Comparison of ENCODE assay signal across 8 cellular contexts in genomic region chr2:74573747-74574562, GRCh38. TPM values are rescaled to one million over a fixed set of nuclear protein-coding genes. Genes with fewer than 3 reads are reported as not detected.
DNase-seq lines count a peak whose midpoint lies in the region; ATAC-seq lines count a peak whose summit lies in the region.

No MANE protein-coding gene starts in this region.

- H3K4me2 ChIP-seq in Karpas-422 (ENCODE audit: low read depth, low read length, poor library complexity, severe bottlenecking) = peak overlapping the region; percentile 67

- no peaks in the 10 kb centered on the region for H4K20me1 ChIP-seq in Karpas-422 (ENCODE audit: insufficient read depth, low read depth, low read length)

- H3K4me3 ChIP-seq in Karpas-422 (ENCODE audit: low read length) = peak overlapping the region; percentile 42

- peaks cover 63% of the 10 kb centered on the region for H3K4me1 Mint-ChIP-seq in activated T-helper 2 cell treated with anti-CD3 and anti-CD28 coated beads, Interferon-gamma antibody, Interleukin-2, Interleukin-4, amounts not matched to agents 10 μg/mL and 5 μg/mL and 100 μg/mL, durations not matched to agents 14 hours and 24 hours and 36 hours (ENCODE audit: low read depth)

- no peaks in the 10 kb centered on the region for H3K9me3 Mint-ChIP-seq in activated T-helper 2 cell treated with anti-CD3 and anti-CD28 coated beads, Interferon-gamma antibody, Interleukin-2, Interleukin-4, amounts not matched to agents 10 μg/mL and 5 μg/mL and 100 μg/mL, durations not matched to agents 14 hours and 24 hours and 36 hours

- H3K27ac Mint-ChIP-seq in activated T-helper 2 cell treated with anti-CD3 and anti-CD28 coated beads, Interferon-gamma antibody, Interleukin-2, Interleukin-4, amounts not matched to agents 10 μg/mL and 5 μg/mL and 100 μg/mL, durations not matched to agents 14 hours and 24 hours and 36 hours = peak overlapping the region; percentile 74

- H3K36me3 Mint-ChIP-seq in activated T-helper 2 cell treated with anti-CD3 and anti-CD28 coated beads, Interferon-gamma antibody, Interleukin-2, Interleukin-4, amounts not matched to agents 10 μg/mL and 5 μg/mL and 100 μg/mL, durations not matched to agents 14 hours and 24 hours and 36 hours (ENCODE audit: low read depth) = peaks cover 2% of the 10 kb centered on the region

- ATAC-seq in GM19438 (IDR thresholded peaks at IDR 0.05; ENCODE audit: low read depth, unreplicated experiment) = peak; percentile 65

- no peaks in the 10 kb centered on the region for H3K36me3 ChIP-seq in Karpas-422 (ENCODE audit: insufficient read depth, low read length)

- H3K27ac ChIP-seq in Karpas-422 (ENCODE audit: low read length) = peak overlapping the region; percentile 65

- H3K9ac ChIP-seq in Karpas-422 (ENCODE audit: low read length) = peak overlapping the region; percentile 40

- peak overlapping the region; percentile 91 for H2AFZ ChIP-seq in Karpas-422 (ENCODE audit: low read length)

- no peaks in the 10 kb centered on the region for H3K27me3 ChIP-seq in Karpas-422 (ENCODE audit: low read length)

- peaks cover 36% of the 10 kb centered on the region for H3K4me1 ChIP-seq in Karpas-422 (ENCODE audit: low read length)

- no peaks in the 10 kb centered on the region for H3K79me2 ChIP-seq in Karpas-422 (ENCODE audit: low read length)

- peak overlapping the region; percentile 34 for H3K4me3 Mint-ChIP-seq in activated T-helper 2 cell treated with anti-CD3 and anti-CD28 coated beads, Interferon-gamma antibody, Interleukin-2, Interleukin-4, amounts not matched to agents 10 μg/mL and 5 μg/mL and 100 μg/mL, durations not matched to agents 14 hours and 24 hours and 36 hours (ENCODE audit: low read depth)

- no peaks in the 10 kb centered on the region for H3K27me3 Mint-ChIP-seq in activated T-helper 2 cell treated with anti-CD3 and anti-CD28 coated beads, Interferon-gamma antibody, Interleukin-2, Interleukin-4, amounts not matched to agents 10 μg/mL and 5 μg/mL and 100 μg/mL, durations not matched to agents 14 hours and 24 hours and 36 hours (ENCODE audit: low read depth)

- DNase-seq in CD1c-positive myeloid dendritic cell (ENCODE audit: extremely low spot score) = peak; percentile 82
- peak; percentile 91 for DNase-seq in Karpas-422
- peak; percentile 45 for DNase-seq in activated T-helper 2 cell treated with anti-CD3 and anti-CD28 coated beads, Interferon-gamma antibody, Interleukin-2, Interleukin-4, amounts not matched to agents 10 μg/mL and 5 μg/mL and 100 μg/mL, durations not matched to agents 14 hours and 24 hours and 36 hours (ENCODE audit: low spot score)
- peak; percentile 11 for DNase-seq in midbrain (lab: John Stamatoyannopoulos, UW)
- DNase-seq in NCI-H146 (lab: John Stamatoyannopoulos, UW) = no peak
- DNase-seq in NCI-H2171 treated with DMSO at 0.1 percent for 48 hours (lab: John Stamatoyannopoulos, UW) = no peak
- no peak for DNase-seq in NCI-H524 (lab: John Stamatoyannopoulos, UW)

- H3K9me2 ChIP-seq in Karpas-422 (replicated peaks; ENCODE audit: insufficient read depth, low read length) = no peaks in the 10 kb centered on the region

- intact Hi-C loops in activated T-helper 2 cell treated with anti-CD3 and anti-CD28 coated beads, Interferon-gamma antibody, Interleukin-2, Interleukin-4, amounts not matched to agents 10 μg/mL and 5 μg/mL and 100 μg/mL, durations not matched to agents 14 hours and 24 hours and 36 hours (cut with micrococcal nuclease) = no loop called here

- H3K9me3 ChIP-seq in Karpas-422 (ENCODE audit: low read length) = no peaks in the 10 kb centered on the region

RNA-seq across cellular contexts. Expression of gene DOK1, which starts 19.4 kb away (rescaled TPM):
- 24.7 and 57.1 TPM in 2 replicates for total RNA-seq in Karpas-422 (2014; rRNA removed; shearing (Covaris generic); ENCODE audit: low replicate concordance)
- total RNA-seq in activated T-helper 2 cell treated with anti-CD3 and anti-CD28 coated beads, Interferon-gamma antibody, Interleukin-2, Interleukin-4, amounts not matched to agents 10 μg/mL and 5 μg/mL and 100 μg/mL, durations not matched to agents 14 hours and 24 hours and 36 hours = 41.0 and 41.4 TPM in 2 replicates

RNA-seq across cellular contexts. Expression of gene LOXL3, which starts 20.2 kb away (rescaled TPM):
- total RNA-seq in Karpas-422 (2014; rRNA removed; shearing (Covaris generic); ENCODE audit: low replicate concordance) = 0.15 and 1.3 TPM in 2 replicates
- 1.7 and 2.1 TPM in 2 replicates for total RNA-seq in activated T-helper 2 cell treated with anti-CD3 and anti-CD28 coated beads, Interferon-gamma antibody, Interleukin-2, Interleukin-4, amounts not matched to agents 10 μg/mL and 5 μg/mL and 100 μg/mL, durations not matched to agents 14 hours and 24 hours and 36 hours

RNA-seq across cellular contexts. Expression of gene HTRA2, which starts 44.2 kb away (rescaled TPM):
- total RNA-seq in Karpas-422 (2014; rRNA removed; shearing (Covaris generic); ENCODE audit: low replicate concordance) = 36.8 and 72.1 TPM in 2 replicates
- total RNA-seq in activated T-helper 2 cell treated with anti-CD3 and anti-CD28 coated beads, Interferon-gamma antibody, Interleukin-2, Interleukin-4, amounts not matched to agents 10 μg/mL and 5 μg/mL and 100 μg/mL, durations not matched to agents 14 hours and 24 hours and 36 hours = 61.5 and 64.1 TPM in 2 replicates

RNA-seq across cellular contexts. Expression of gene AUP1, which starts 44.4 kb away (rescaled TPM):
- total RNA-seq in Karpas-422 (2014; rRNA removed; shearing (Covaris generic); ENCODE audit: low replicate concordance) = 216 and 273 TPM in 2 replicates
- total RNA-seq in activated T-helper 2 cell treated with anti-CD3 and anti-CD28 coated beads, Interferon-gamma antibody, Interleukin-2, Interleukin-4, amounts not matched to agents 10 μg/mL and 5 μg/mL and 100 μg/mL, durations not matched to agents 14 hours and 24 hours and 36 hours = 155 TPM in 2 replicates

RNA-seq across cellular contexts. Expression of gene DQX1, which starts 47.9 kb away (rescaled TPM):
- total RNA-seq in Karpas-422 (2014; rRNA removed; shearing (Covaris generic); ENCODE audit: low replicate concordance) = 1.4 and 22.6 TPM in 2 replicates
- total RNA-seq in activated T-helper 2 cell treated with anti-CD3 and anti-CD28 coated beads, Interferon-gamma antibody, Interleukin-2, Interleukin-4, amounts not matched to agents 10 μg/mL and 5 μg/mL and 100 μg/mL, durations not matched to agents 14 hours and 24 hours and 36 hours = 0.39 and 0.94 TPM in 2 replicates

Comparison
In these comparisons a context has a peak if more than half of its experiments do, and no peak if none do; other contexts are left out.
1. DNase-seq: peak in CD1c-positive myeloid dendritic cell (single experiment), Karpas-422 (single experiment), activated T-helper 2 cell treated with anti-CD3 and anti-CD28 coated beads, Interferon-gamma antibody, Interleukin-2, Interleukin-4, amounts not matched to agents 10 μg/mL and 5 μg/mL and 100 μg/mL, durations not matched to agents 14 hours and 24 hours and 36 hours (single experiment) and midbrain (single experiment); none in NCI-H146 (single experiment), NCI-H2171 treated with DMSO at 0.1 percent for 48 hours (single experiment) and NCI-H524 (0 of 2).